In the genomic region with DNA sequence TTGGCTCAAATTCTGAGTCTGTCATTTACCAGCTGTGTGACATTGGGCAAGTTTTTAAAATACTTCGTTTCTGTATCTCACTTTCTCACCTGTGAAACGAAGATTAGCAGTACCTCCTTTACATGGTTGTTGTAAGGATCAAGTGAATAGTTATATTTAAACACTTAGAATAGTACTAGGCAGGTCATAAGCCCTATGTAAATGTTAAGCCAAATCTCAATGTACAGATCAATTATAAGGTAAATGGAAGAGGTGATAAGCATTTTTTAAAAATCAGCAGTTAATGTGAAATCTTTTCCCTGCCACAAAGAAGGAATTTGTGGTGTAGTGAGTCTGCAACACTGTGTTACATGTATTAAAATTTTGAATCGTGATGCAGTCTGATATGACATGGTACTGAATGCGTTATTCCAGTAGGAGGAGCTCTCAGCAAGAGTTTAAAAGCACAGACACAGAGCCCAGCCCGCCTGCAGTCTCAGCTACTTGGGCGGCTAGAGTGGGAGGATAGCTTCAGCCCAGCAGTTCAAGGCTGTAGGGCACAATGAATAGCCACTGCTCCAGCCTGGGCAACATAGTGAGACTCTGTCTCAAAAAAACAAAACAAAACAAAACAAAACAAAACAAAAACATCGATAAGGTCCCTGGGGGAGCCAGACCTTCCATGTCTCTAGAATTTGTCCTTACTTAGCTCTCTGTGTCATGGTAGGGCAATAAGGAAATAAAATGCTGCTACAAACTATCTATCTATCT, we compare ENCODE assay signal across 7 cellular contexts. TPM values are rescaled to one million over a fixed set of nuclear protein-coding genes. Genes with fewer than 3 reads are reported as not detected.
DNase-seq lines count a peak whose midpoint lies in the region; ATAC-seq and TF ChIP-seq lines count a peak whose summit lies in the region.

No MANE protein-coding gene starts in this region.

- no peak overlapping the region for H3K9ac ChIP-seq in MM.1S (ENCODE audit: low read length)

- no peak overlapping the region for H2AFZ ChIP-seq in MM.1S (ENCODE audit: low read length)

- H3K36me3 ChIP-seq in HEK293 (ENCODE audit: control insufficient read depth in 2 of 2, insufficient read depth in 1 of 2, low read length in 2 of 2) (no peaks in the 10 kb centered on the region), MM.1S (replicated peaks; ENCODE audit: insufficient read depth, low read length) (no peaks in the 10 kb centered on the region), left ventricle myocardium inferior (no peaks in the 10 kb centered on the region)

- TF ChIP-seq CTCF in GM12874 (IDR thresholded peaks at IDR 0.05; ENCODE audit: insufficient read depth, low read depth, low read length) (peak; percentile 73), HEK293 (tag by site-specific recombination; IDR thresholded peaks at IDR 0.05) (peak; percentile 76), MM.1S (IDR thresholded peaks at IDR 0.05; ENCODE audit: low read length) (peak; percentile 59), left ventricle myocardium inferior (IDR thresholded peaks at IDR 0.05; ENCODE audit: borderline replicate concordance) (peak; percentile 77)

- intact Hi-C loops in left ventricle myocardium inferior (cut with micrococcal nuclease) = no loop called here
- intact Hi-C loops in sciatic nerve (cut with DNase I) = no loop called here

- DNase-seq in MM.1S (peak; percentile 63), SHP77 (lab: John Stamatoyannopoulos, UW) (peak; percentile 82 to 85), left ventricle myocardium inferior (peak; percentile 47), sciatic nerve (ENCODE audit: low spot score) (peak; percentile 68)
- DNase-seq in activated naive CD8-positive, alpha-beta T cell treated with anti-CD3 and anti-CD28 coated beads, Interleukin-2, amount 50 U/mL, for 16 hours (ENCODE audit: low read depth, low spot score) = peak; percentile 6

- POLR2A ChIA-PET in HEK293 (lab: Yijun Ruan, JAX) = interaction anchor here (0.8 kb wide), 2 partner anchors 430 to 431 kb away, joined by 3 read pairs; partner anchors contain the start of gene DYNLT1

- H3K4me1 ChIP-seq in HEK293 (ENCODE audit: control insufficient read depth, insufficient read depth, low read length) (no peaks in the 10 kb centered on the region), MM.1S (ENCODE audit: low read length) (no peaks in the 10 kb centered on the region), left ventricle myocardium inferior (no peaks in the 10 kb centered on the region)

- H3K27ac ChIP-seq in HEK293 (ENCODE audit: extremely low read depth, low read depth, low read length) (no peak overlapping the region), MM.1S (ENCODE audit: low read length) (no peak overlapping the region), left ventricle myocardium inferior (replicated peaks) (no peak overlapping the region)

- CTCF ChIA-PET in HEK293 (lab: Yijun Ruan, JAX) = interaction anchor here (0.5 to 3.1 kb wide), 81 partner anchors 9 to 1442 kb away, joined by 3 to 59 read pairs (median 4); partner anchors contain the start of gene DYNLT1

- no peaks in the 10 kb centered on the region for H4K20me1 ChIP-seq in MM.1S (ENCODE audit: insufficient read depth, low read length)

- no peaks in the 10 kb centered on the region for H3K79me2 ChIP-seq in MM.1S (ENCODE audit: low read length)

- H3K27me3 ChIP-seq in MM.1S (replicated peaks; ENCODE audit: insufficient read depth, low read length) (no peaks in the 10 kb centered on the region), left ventricle myocardium inferior (ENCODE audit: low read depth) (peaks cover 10% of the 10 kb centered on the region)

- H3K9me2 ChIP-seq in MM.1S (replicated peaks; ENCODE audit: insufficient read depth, low read length) = no peaks in the 10 kb centered on the region

- ATAC-seq in sciatic nerve = peak; percentile 91

- no peaks in the 10 kb centered on the region for H3F3A ChIP-seq in MM.1S (ENCODE audit: insufficient read depth, low read length)

- H3K4me3 ChIP-seq in HEK293 (ENCODE audit: low read depth, low read length) (no peak overlapping the region), MM.1S (ENCODE audit: low read length) (no peak overlapping the region), left ventricle myocardium inferior (no peak overlapping the region)

- no peaks in the 10 kb centered on the region for H3K9me3 ChIP-seq in HEK293 (ENCODE audit: control insufficient read depth, insufficient read depth, low read depth, low read length)
- no peaks in the 10 kb centered on the region for H3K9me3 ChIP-seq in MM.1S (replicated peaks; ENCODE audit: insufficient read depth, low read length)
- no peaks in the 10 kb centered on the region for H3K9me3 ChIP-seq in left ventricle myocardium inferior (replicated peaks)

- H3K4me2 ChIP-seq in MM.1S (ENCODE audit: low read depth, low read length) = no peak overlapping the region

TF ChIP-seq in HEK293, 187 proteins besides CTCF, POLR2A, EP300 and RAD21 (continues in another document):
- TF ChIP-seq ZNF311 (tag by site-specific recombination; IDR thresholded peaks at IDR 0.05; ENCODE audit: borderline replicate concordance) = no peak
- no peak for TF ChIP-seq GLIS1 (tag by site-specific recombination; IDR thresholded peaks at IDR 0.05)
- TF ChIP-seq ZNF664 (tag by site-specific recombination; IDR thresholded peaks at IDR 0.05) = no peak
- peak; percentile 83 for TF ChIP-seq ZNF449 (tag by site-specific recombination; IDR thresholded peaks at IDR 0.05)
- peak; percentile 99 for TF ChIP-seq ZNF121 (tag by site-specific recombination; IDR thresholded peaks at IDR 0.05)
- no peak for TF ChIP-seq SP7 (tag by site-specific recombination; IDR thresholded peaks at IDR 0.05)
- no peak for TF ChIP-seq ZNF837 (tag by site-specific recombination; IDR thresholded peaks at IDR 0.05)
- no peak for TF ChIP-seq SETDB1 (IDR thresholded peaks at IDR 0.05; ENCODE audit: insufficient read length, low read length)
- peak; percentile 99 for TF ChIP-seq ZNF654 (tag by site-specific recombination; IDR thresholded peaks at IDR 0.05; ENCODE audit: low read depth)
- TF ChIP-seq ZNF223 (tag by site-specific recombination; IDR thresholded peaks at IDR 0.05) = no peak
- TF ChIP-seq ZSCAN30 (tag by site-specific recombination; IDR thresholded peaks at IDR 0.05) = peak; percentile 74
- TF ChIP-seq ZNF558 (tag by site-specific recombination; IDR thresholded peaks at IDR 0.05) = no peak
- TF ChIP-seq PATZ1 (tag by site-specific recombination; IDR thresholded peaks at IDR 0.05) = no peak
- no peak for TF ChIP-seq ZNF10 (tag by site-specific recombination; IDR thresholded peaks at IDR 0.05)
- TF ChIP-seq ZNF274 (IDR thresholded peaks at IDR 0.05; ENCODE audit: low read length) = no peak
- no peak for TF ChIP-seq ZNF274 (tag by site-specific recombination; IDR thresholded peaks at IDR 0.05; ENCODE audit: borderline replicate concordance)
- no peak for TF ChIP-seq ATF2 (tag by site-specific recombination; IDR thresholded peaks at IDR 0.05; ENCODE audit: low read depth)

RNA-seq across cellular contexts. Expression of gene GTF2H5, which starts 46.0 kb away (rescaled TPM):
- 25.0 TPM for total RNA-seq in left ventricle myocardium inferior
- total RNA-seq in sciatic nerve = 20.9 TPM

RNA-seq across cellular contexts. Expression of gene SERAC1, which starts 46.0 kb away (rescaled TPM):
- total RNA-seq in left ventricle myocardium inferior (5.1 TPM), sciatic nerve (9.4 TPM)

Comparison
In these comparisons a context has a peak if more than half of its experiments do, and no peak if none do; other contexts are left out.
1. DNase-seq: peak in every context shown above with its lines; median percentile 84 in SHP77; 68 in sciatic nerve; 63 in MM.1S; 47 in left ventricle myocardium inferior; 6 in activated naive CD8-positive, alpha-beta T cell treated with anti-CD3 and anti-CD28 coated beads, Interleukin-2, amount 50 U/mL, for 16 hours.